In the genomic region with DNA sequence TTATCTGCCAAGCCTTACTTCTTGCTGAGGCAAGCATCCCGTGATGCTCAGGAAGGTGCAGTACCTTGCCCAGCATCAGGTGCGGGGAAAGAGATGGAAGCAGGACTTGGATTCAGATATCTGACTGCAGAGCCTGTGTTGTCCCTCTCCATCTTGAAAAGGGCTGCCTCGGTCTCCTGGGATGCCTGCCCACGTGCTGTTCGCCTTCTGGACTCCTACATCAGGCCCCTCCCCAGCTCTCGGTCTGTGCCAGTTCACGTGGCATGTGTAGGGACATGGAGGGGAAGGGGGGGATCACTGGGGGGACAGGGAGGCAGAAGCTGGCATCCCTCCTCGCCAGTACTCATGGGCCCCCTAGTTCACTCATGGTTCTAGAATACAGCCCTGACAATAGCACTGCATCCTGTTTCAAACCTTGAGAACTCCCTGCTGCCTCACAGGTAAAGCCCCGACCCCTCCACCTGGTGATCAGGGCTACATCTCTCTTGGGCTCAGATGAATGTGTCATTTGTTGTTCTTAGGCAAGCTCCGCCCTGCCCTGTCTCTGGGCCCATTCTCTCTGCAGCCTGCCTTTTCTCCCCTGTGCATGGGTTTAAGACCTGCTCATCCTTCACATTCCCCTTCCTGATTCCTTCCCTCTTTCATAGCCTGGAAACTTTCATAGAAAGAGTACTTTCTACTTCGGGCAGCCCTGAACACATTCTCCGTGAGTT, we compare ENCODE assay signal across 11 cellular contexts. TPM values are rescaled to one million over a fixed set of nuclear protein-coding genes. Genes with fewer than 3 reads are reported as not detected.
DNase-seq lines count a peak whose midpoint lies in the region; TF ChIP-seq lines count a peak whose summit lies in the region.
"Had no signal": no experiment of that assay in that cellular context is flagged by ENCODE, and none has a peak within 500 bp of the region (broad histone marks: within the 10 kb centered on the region; RNA-seq: fewer than 3 reads in every experiment).

No MANE protein-coding gene starts in this region.

- H4K20me1 ChIP-seq in Karpas-422 (ENCODE audit: insufficient read depth, low read depth, low read length): peaks cover 11% of the 10 kb centered on the region; the same call in 1 of the 2 replicates

- in situ Hi-C loops in G401 (cut with HindIII; ENCODE audit: low sequenced_read_pairs): no loop called here

- H3K36me3 ChIP-seq in Karpas-422 (ENCODE audit: insufficient read depth, low read length): peaks cover 2% of the 10 kb centered on the region; the same call in 1 of the 2 replicates
- H3K36me3 ChIP-seq in tibial artery: peaks cover 0 to 22% (median 17%) of the 10 kb centered on the region in 3 donors
- H3K36me3 ChIP-seq in SJCRH30: peaks cover 14% of the 10 kb centered on the region; the same call in 1 of the 2 replicates

- no peak overlapping the region for H2AFZ ChIP-seq in Karpas-422 (ENCODE audit: low read length)

- H3K4me1 Mint-ChIP-seq in MCF 10A (ENCODE audit: insufficient read depth, unreplicated experiment): peaks cover 49% of the 10 kb centered on the region
- H3K4me1 Mint-ChIP-seq: CD4-positive, CD25-positive, alpha-beta regulatory T cell; naive thymus-derived CD4-positive, alpha-beta T cell had no signal

- H3K4me3 Mint-ChIP-seq in MCF 10A (ENCODE audit: unreplicated experiment): no peak overlapping the region
- H3K4me3 Mint-ChIP-seq: CD4-positive, CD25-positive, alpha-beta regulatory T cell; naive thymus-derived CD4-positive, alpha-beta T cell had no signal

- H3K27ac Mint-ChIP-seq in MCF 10A (ENCODE audit: low read depth, unreplicated experiment): no peak overlapping the region
- H3K27ac Mint-ChIP-seq: CD4-positive, CD25-positive, alpha-beta regulatory T cell; naive thymus-derived CD4-positive, alpha-beta T cell had no signal

- H3K27ac ChIP-seq in Karpas-422 (ENCODE audit: low read length) (peak overlapping the region; percentile 22), tibial artery (peak overlapping the region; percentile 5 to 58), SJCRH30 (no peak overlapping the region)

- POLR2A ChIA-PET in MCF 10A (lab: Yijun Ruan, JAX): interaction anchor here (1.5 kb wide), 1 partner anchor 24 kb away, joined by 3 read pairs; no protein-coding TSS in a partner anchor

- no peaks in the 10 kb centered on the region for H3K9me2 ChIP-seq in Karpas-422 (replicated peaks; ENCODE audit: insufficient read depth, low read length)

- TF ChIP-seq CTCF in MCF 10A (IDR thresholded peaks at IDR 0.05; ENCODE audit: unreplicated experiment) (no peak), tibial artery (IDR thresholded peaks at IDR 0.05) (no peak)

- H3K27me3 Mint-ChIP-seq in MCF 10A (ENCODE audit: insufficient read depth, unreplicated experiment): no peaks in the 10 kb centered on the region
- H3K27me3 Mint-ChIP-seq: naive thymus-derived CD4-positive, alpha-beta T cell had no signal

- no TSS peak for BruUV-seq in MCF 10A (replicated peaks; lab: Mats Ljungman, UMichigan)

- CTCF ChIA-PET in MCF 10A (lab: Yijun Ruan, JAX): interaction anchor here (0.6 to 1.4 kb wide), 4 partner anchors 21 to 218 kb away, joined by 3 to 5 read pairs (median 4); no protein-coding TSS in a partner anchor

- H3K4me2 ChIP-seq in Karpas-422 (ENCODE audit: low read depth, low read length, poor library complexity, severe bottlenecking): no peak overlapping the region

- no peak overlapping the region for H3K4me3 ChIP-seq in Karpas-422 (ENCODE audit: low read length)
- no peak overlapping the region for H3K4me3 ChIP-seq in tibial artery
- no peak overlapping the region for H3K4me3 ChIP-seq in SJCRH30

- H3K9me3 Mint-ChIP-seq in MCF 10A (ENCODE audit: unreplicated experiment): no peaks in the 10 kb centered on the region
- H3K9me3 Mint-ChIP-seq: CD4-positive, CD25-positive, alpha-beta regulatory T cell; naive thymus-derived CD4-positive, alpha-beta T cell had no signal

- H3K9ac ChIP-seq in Karpas-422 (ENCODE audit: low read length): no peak overlapping the region

- H3K4me1 ChIP-seq in Karpas-422 (ENCODE audit: low read length) (peaks cover 61% of the 10 kb centered on the region), tibial artery (peaks cover 9 to 62% (median 46%) of the 10 kb centered on the region in 4 donors), SJCRH30 (peaks cover 45% of the 10 kb centered on the region)

- intact Hi-C loops in MCF 10A (cut with micrococcal nuclease) (no loop called here), tibial artery (cut with DNase I; ENCODE audit: low total_unique reads) (loop anchor here (10.0 kb wide), 1 partner anchor 52 kb away; no protein-coding TSS in a partner anchor)

- peaks cover 10% of the 10 kb centered on the region for H3K36me3 Mint-ChIP-seq in MCF 10A (ENCODE audit: insufficient read depth, unreplicated experiment)
- H3K36me3 Mint-ChIP-seq: CD4-positive, CD25-positive, alpha-beta regulatory T cell; naive thymus-derived CD4-positive, alpha-beta T cell had no signal

- H3K27me3 ChIP-seq in Karpas-422 (ENCODE audit: low read length) (no peaks in the 10 kb centered on the region), tibial artery (no peaks in the 10 kb centered on the region), SJCRH30 (no peaks in the 10 kb centered on the region)

- H3K9me3 ChIP-seq in Karpas-422 (ENCODE audit: low read length) (no peaks in the 10 kb centered on the region), tibial artery (no peaks in the 10 kb centered on the region), SJCRH30 (replicated peaks) (no peaks in the 10 kb centered on the region)

- DNase-seq in Karpas-422 (no peak), MCF 10A (ENCODE audit: unreplicated experiment) (peak; percentile 36), kidney tubule cell (ENCODE audit: low spot score) (peak; percentile 56), tibial artery (no peak), SJCRH30 (no peak), G401 (ENCODE audit: low spot score) (no peak), HK-2 (ENCODE audit: unreplicated experiment) (no peak)
- DNase-seq: CD4-positive, CD25-positive, alpha-beta regulatory T cell; naive thymus-derived CD4-positive, alpha-beta T cell; NCI-H187; NCI-H526 had no signal

- no peaks in the 10 kb centered on the region for H3K79me2 ChIP-seq in Karpas-422 (ENCODE audit: low read length)

RNA-seq across cellular contexts. Expression of gene SLC25A51, which starts 38.8 kb away (rescaled TPM):
- 22.9 and 44.2 TPM in 2 replicates for total RNA-seq in Karpas-422 (2014; rRNA removed; shearing (Covaris generic); ENCODE audit: low replicate concordance)
- total RNA-seq in MCF 10A (2022): 29.6 and 30.3 TPM in 2 replicates
- 31.0 and 33.8 TPM in 2 replicates for total RNA-seq in SJCRH30 (2014; rRNA removed; shearing (Covaris generic))
- 29.8 and 36.2 TPM in 2 replicates for total RNA-seq in G401 (2014; rRNA removed; shearing (Covaris generic))

Comparison
In these comparisons a context has a peak if more than half of its experiments do, and no peak if none do; other contexts are left out.
1. DNase-seq: peak in MCF 10A (single experiment) and kidney tubule cell (single experiment); none in Karpas-422 (single experiment), tibial artery (0 of 2), SJCRH30 (0 of 2), G401 (single experiment) and HK-2 (single experiment).